ENCODE assay signal across 8 cellular contexts in the genomic region with DNA sequence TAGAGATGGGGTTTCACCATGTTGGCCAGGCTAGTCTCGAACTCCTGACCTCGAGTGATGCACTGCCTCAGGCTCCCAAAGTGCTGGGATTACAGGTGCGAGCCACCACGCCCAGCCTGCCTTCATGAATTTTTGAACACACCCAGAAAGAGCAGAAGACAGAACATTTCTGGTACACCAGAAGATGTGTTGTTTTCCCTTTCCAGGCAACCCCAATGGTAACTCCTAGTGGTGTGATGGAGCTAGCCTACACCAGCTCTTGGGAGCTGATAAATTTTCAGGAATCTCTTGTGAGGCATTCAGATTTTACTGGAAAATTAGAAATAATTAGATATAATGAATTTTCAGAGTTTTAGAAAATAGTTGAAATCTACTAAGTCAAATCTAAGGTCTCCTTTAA. TPM values are rescaled to one million over a fixed set of nuclear protein-coding genes. Genes with fewer than 3 reads are reported as not detected.
DNase-seq lines count a peak whose midpoint lies in the region; ATAC-seq and TF ChIP-seq lines count a peak whose summit lies in the region.

No MANE protein-coding gene starts in this region.

- H3K27ac Mint-ChIP-seq in CD4-positive, alpha-beta memory T cell: peak overlapping the region; percentile 97 to 100 (median 98)

- no peak for DNase-seq in CD4-positive, alpha-beta memory T cell
- DNase-seq in choroid plexus epithelial cell (ENCODE audit: low read depth): peak; percentile 2
- DNase-seq in CD1c-positive myeloid dendritic cell (ENCODE audit: extremely low spot score): no peak
- DNase-seq in GM19240 (ENCODE audit: insufficient read length, low spot score): no peak

- H3K27me3 Mint-ChIP-seq in CD4-positive, alpha-beta memory T cell: no peaks in the 10 kb centered on the region

- no peaks in the 10 kb centered on the region for H3K9me3 ChIP-seq in CD4-positive, alpha-beta memory T cell (ENCODE audit: control insufficient read depth in 1 of 2, low read length in 2 of 2)
- H3K9me3 ChIP-seq in KOPT-K1 (ENCODE audit: insufficient read depth, low read length, poor library complexity, severe bottlenecking): no peaks in the 10 kb centered on the region
- H3K9me3 ChIP-seq in neutrophil: no peaks in the 10 kb centered on the region

- H3K27me3 ChIP-seq in CD4-positive, alpha-beta memory T cell (ENCODE audit: insufficient read depth, low read length): no peaks in the 10 kb centered on the region
- H3K27me3 ChIP-seq in neutrophil: peaks cover 32% of the 10 kb centered on the region

- H3K9me3 Mint-ChIP-seq in CD4-positive, alpha-beta memory T cell: no peaks in the 10 kb centered on the region

- no peaks in the 10 kb centered on the region for H3K36me3 ChIP-seq in CD4-positive, alpha-beta memory T cell (ENCODE audit: insufficient read depth, low read length)
- H3K36me3 ChIP-seq in KOPT-K1 (ENCODE audit: insufficient read depth, low read length) (no peaks in the 10 kb centered on the region), neutrophil (no peaks in the 10 kb centered on the region)

- CTCF ChIA-PET in CD4-positive, alpha-beta memory T cell (lab: Charles Lee; ENCODE audit: partially characterized antibody): interaction anchor here (0.7 to 4.0 kb wide), 14 partner anchors 8 to 670 kb away, joined by 3 to 25 read pairs (median 4); no protein-coding TSS in a partner anchor

- TF ChIP-seq CTCF in choroid plexus epithelial cell (conservative IDR thresholded peaks at IDR 0.05; ENCODE audit: low read depth, low read length) (peak; percentile 15), neutrophil (IDR thresholded peaks at IDR 0.05) (no peak)

- peaks cover 3 to 19% (median 13%) of the 10 kb centered on the region in 4 donors for H3K4me1 Mint-ChIP-seq in CD4-positive, alpha-beta memory T cell

- peak overlapping the region; percentile 81 for H3K27ac ChIP-seq in CD4-positive, alpha-beta memory T cell (ENCODE audit: low read depth, low read length)
- H3K27ac ChIP-seq in KOPT-K1 (ENCODE audit: low read depth, low read length, poor library complexity, severe bottlenecking): peak overlapping the region; percentile 95
- H3K27ac ChIP-seq in neutrophil: peak overlapping the region; percentile 84

- no peak for ATAC-seq in GM21737 (IDR thresholded peaks at IDR 0.05; ENCODE audit: unreplicated experiment)
- ATAC-seq in GM19463 (IDR thresholded peaks at IDR 0.05; ENCODE audit: unreplicated experiment): no peak

- peaks cover 20% of the 10 kb centered on the region for H3K4me1 ChIP-seq in CD4-positive, alpha-beta memory T cell (ENCODE audit: insufficient read depth, low read length)
- peaks cover 9 to 19% of the 10 kb centered on the region in 2 experiments for H3K4me1 ChIP-seq in neutrophil (ENCODE audit: control insufficient read depth in 1 of 2, insufficient read depth in 1 of 2, low read depth in 1 of 2, low read length in 1 of 2)

- H3K4me3 ChIP-seq in CD4-positive, alpha-beta memory T cell (ENCODE audit: low read length in 2 of 2): no peak overlapping the region
- H3K4me3 ChIP-seq in choroid plexus epithelial cell (ENCODE audit: low read depth, low read length): peak overlapping the region; percentile 83
- H3K4me3 ChIP-seq in neutrophil (ENCODE audit: low read depth in 1 of 2, low read length in 1 of 2): peak overlapping the region in 1 of 2 experiments; percentile 70

- intact Hi-C loops in CD4-positive, alpha-beta memory T cell (cut with micrococcal nuclease): loop anchor here (5.0 to 10.0 kb wide), 4 partner anchors 188 to 692 kb away; partner anchors contain the start of gene KIF5B

- POLR2A ChIA-PET in CD4-positive, alpha-beta memory T cell (lab: Charles Lee; ENCODE audit: partially characterized antibody): interaction anchor here (0.6 to 2.7 kb wide), 30 partner anchors 8 to 710 kb away, joined by 3 to 88 read pairs (median 4); partner anchors contain the start of gene KIF5B

- peaks cover 0 to 7% of the 10 kb centered on the region in 2 donors for H3K36me3 Mint-ChIP-seq in CD4-positive, alpha-beta memory T cell

- H3K4me3 Mint-ChIP-seq in CD4-positive, alpha-beta memory T cell: peak overlapping the region; percentile 91 to 99 (median 96)

RNA-seq across cellular contexts. Expression of gene CCDC7, which starts 0.9 kb away (rescaled TPM):
- 10 to 100 TPM; 70.3 to 90.5 TPM for total RNA-seq in CD4-positive, alpha-beta memory T cell
- 10 to 100 TPM in 1 of 2 donors, 1 to 10 TPM in 1; 7.7 to 13.3 TPM for polyA plus RNA-seq in CD4-positive, alpha-beta memory T cell
